In the genomic region with DNA sequence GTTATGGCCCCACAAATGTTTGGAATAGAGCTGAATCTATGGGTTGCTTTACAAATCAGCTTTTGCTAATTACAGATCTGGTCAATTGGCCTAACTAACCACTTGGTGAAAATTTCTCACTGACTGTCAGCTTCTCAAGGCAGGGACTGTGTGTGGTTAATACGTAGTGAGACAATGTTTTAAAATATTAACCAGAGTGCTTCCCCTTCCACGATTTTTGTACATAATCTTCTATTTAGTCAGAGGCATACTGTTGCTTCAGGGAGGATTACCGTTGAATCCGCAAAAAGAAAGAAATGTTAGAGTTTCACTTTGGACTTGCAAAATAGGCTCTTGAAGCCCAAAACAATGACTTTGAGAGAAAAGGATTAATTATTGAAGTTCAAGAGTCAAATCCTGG, we compare ENCODE assay signal across 1 cellular context.
TF ChIP-seq lines count a peak whose summit lies in the region.

No MANE protein-coding gene starts in this region.

TF ChIP-seq in GM23338, 12 proteins besides CTCF, POLR2A, EP300 and RAD21 (continued from another document):
- TF ChIP-seq, protein P1, sequence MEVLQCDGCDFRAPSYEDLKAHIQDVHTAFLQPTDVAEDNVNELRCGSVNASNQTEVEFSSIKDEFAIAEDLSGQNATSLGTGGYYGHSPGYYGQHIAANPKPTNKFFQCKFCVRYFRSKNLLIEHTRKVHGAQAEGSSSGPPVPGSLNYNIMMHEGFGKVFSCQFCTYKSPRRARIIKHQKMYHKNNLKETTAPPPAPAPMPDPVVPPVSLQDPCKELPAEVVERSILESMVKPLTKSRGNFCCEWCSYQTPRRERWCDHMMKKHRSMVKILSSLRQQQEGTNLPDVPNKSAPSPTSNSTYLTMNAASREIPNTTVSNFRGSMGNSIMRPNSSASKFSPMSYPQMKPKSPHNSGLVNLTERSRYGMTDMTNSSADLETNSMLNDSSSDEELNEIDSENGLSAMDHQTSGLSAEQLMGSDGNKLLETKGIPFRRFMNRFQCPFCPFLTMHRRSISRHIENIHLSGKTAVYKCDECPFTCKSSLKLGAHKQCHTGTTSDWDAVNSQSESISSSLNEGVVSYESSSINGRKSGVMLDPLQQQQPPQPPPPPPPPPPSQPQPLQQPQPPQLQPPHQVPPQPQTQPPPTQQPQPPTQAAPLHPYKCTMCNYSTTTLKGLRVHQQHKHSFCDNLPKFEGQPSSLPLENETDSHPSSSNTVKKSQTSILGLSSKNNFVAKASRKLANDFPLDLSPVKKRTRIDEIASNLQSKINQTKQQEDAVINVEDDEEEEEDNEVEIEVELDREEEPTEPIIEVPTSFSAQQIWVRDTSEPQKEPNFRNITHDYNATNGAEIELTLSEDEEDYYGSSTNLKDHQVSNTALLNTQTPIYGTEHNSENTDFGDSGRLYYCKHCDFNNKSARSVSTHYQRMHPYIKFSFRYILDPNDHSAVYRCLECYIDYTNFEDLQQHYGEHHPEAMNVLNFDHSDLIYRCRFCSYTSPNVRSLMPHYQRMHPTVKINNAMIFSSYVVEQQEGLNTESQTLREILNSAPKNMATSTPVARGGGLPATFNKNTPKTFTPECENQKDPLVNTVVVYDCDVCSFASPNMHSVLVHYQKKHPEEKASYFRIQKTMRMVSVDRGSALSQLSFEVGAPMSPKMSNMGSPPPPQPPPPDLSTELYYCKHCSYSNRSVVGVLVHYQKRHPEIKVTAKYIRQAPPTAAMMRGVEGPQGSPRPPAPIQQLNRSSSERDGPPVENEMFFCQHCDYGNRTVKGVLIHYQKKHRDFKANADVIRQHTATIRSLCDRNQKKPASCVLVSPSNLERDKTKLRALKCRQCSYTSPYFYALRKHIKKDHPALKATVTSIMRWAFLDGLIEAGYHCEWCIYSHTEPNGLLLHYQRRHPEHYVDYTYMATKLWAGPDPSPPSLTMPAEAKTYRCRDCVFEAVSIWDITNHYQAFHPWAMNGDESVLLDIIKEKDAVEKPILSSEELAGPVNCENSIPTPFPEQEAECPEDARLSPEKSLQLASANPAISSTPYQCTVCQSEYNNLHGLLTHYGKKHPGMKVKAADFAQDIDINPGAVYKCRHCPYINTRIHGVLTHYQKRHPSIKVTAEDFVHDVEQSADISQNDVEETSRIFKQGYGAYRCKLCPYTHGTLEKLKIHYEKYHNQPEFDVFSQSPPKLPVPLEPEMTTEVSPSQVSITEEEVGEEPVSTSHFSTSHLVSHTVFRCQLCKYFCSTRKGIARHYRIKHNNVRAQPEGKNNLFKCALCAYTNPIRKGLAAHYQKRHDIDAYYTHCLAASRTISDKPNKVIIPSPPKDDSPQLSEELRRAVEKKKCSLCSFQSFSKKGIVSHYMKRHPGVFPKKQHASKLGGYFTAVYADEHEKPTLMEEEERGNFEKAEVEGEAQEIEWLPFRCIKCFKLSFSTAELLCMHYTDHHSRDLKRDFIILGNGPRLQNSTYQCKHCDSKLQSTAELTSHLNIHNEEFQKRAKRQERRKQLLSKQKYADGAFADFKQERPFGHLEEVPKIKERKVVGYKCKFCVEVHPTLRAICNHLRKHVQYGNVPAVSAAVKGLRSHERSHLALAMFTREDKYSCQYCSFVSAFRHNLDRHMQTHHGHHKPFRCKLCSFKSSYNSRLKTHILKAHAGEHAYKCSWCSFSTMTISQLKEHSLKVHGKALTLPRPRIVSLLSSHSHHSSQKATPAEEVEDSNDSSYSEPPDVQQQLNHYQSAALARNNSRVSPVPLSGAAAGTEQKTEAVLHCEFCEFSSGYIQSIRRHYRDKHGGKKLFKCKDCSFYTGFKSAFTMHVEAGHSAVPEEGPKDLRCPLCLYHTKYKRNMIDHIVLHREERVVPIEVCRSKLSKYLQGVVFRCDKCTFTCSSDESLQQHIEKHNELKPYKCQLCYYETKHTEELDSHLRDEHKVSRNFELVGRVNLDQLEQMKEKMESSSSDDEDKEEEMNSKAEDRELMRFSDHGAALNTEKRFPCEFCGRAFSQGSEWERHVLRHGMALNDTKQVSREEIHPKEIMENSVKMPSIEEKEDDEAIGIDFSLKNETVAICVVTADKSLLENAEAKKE (CRISPR knock-in tag; IDR thresholded peaks at IDR 0.05), result no peak
- TF ChIP-seq CREB1 (CRISPR knock-in tag; IDR thresholded peaks at IDR 0.05; ENCODE audit: low read depth) (no peak), JUNB (IDR thresholded peaks at IDR 0.05; ENCODE audit: unreplicated experiment) (no peak), ZNF331 (CRISPR knock-in tag; IDR thresholded peaks at IDR 0.05; ENCODE audit: low read depth) (no peak), STAT1 (IDR thresholded peaks at IDR 0.05; ENCODE audit: unreplicated experiment) (no peak), ZNF114 (CRISPR knock-in tag; IDR thresholded peaks at IDR 0.05) (no peak), POLR2AphosphoS5 (IDR thresholded peaks at IDR 0.05; ENCODE audit: low read depth) (no peak), NANOG (IDR thresholded peaks at IDR 0.05; ENCODE audit: borderline replicate concordance) (no peak)
- TF ChIP-seq, protein P2, sequence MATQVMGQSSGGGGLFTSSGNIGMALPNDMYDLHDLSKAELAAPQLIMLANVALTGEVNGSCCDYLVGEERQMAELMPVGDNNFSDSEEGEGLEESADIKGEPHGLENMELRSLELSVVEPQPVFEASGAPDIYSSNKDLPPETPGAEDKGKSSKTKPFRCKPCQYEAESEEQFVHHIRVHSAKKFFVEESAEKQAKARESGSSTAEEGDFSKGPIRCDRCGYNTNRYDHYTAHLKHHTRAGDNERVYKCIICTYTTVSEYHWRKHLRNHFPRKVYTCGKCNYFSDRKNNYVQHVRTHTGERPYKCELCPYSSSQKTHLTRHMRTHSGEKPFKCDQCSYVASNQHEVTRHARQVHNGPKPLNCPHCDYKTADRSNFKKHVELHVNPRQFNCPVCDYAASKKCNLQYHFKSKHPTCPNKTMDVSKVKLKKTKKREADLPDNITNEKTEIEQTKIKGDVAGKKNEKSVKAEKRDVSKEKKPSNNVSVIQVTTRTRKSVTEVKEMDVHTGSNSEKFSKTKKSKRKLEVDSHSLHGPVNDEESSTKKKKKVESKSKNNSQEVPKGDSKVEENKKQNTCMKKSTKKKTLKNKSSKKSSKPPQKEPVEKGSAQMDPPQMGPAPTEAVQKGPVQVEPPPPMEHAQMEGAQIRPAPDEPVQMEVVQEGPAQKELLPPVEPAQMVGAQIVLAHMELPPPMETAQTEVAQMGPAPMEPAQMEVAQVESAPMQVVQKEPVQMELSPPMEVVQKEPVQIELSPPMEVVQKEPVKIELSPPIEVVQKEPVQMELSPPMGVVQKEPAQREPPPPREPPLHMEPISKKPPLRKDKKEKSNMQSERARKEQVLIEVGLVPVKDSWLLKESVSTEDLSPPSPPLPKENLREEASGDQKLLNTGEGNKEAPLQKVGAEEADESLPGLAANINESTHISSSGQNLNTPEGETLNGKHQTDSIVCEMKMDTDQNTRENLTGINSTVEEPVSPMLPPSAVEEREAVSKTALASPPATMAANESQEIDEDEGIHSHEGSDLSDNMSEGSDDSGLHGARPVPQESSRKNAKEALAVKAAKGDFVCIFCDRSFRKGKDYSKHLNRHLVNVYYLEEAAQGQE (IDR thresholded peaks at IDR 0.05; ENCODE audit: unreplicated experiment), result no peak
